Comparison of ENCODE assay signal across 9 cellular contexts in the genomic region with DNA sequence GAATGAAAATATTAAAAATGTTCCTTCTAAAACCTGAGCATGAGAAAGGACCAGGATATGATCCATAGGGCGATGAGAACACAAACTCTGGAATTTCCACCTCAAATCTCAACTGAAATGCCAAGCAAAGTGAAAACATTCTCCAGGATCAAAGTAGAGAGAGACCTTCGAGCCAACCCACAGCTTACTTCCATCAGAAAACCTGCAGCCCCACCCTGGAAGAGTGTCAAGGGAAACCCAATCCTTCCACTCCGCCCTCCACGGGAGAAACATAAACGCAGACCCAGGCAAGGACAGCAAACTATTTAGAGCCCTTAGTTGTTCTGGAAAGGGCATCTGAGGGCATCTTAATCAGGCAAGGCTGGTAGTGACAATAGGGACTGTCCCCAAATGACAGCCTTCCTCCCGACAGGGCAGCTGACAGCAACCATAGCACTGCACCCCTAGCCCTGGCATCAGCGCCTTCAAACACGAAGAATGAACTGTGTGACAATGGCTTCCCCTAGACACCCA. TPM values are rescaled to one million over a fixed set of nuclear protein-coding genes. Genes with fewer than 3 reads are reported as not detected.
DNase-seq lines count a peak whose midpoint lies in the region; TF ChIP-seq lines count a peak whose summit lies in the region.
"Had no signal": no experiment of that assay in that cellular context is flagged by ENCODE, and none has a peak within 500 bp of the region (broad histone marks: within the 10 kb centered on the region; RNA-seq: fewer than 3 reads in every experiment).

No MANE protein-coding gene starts in this region.

- H3K4me3 ChIP-seq in OCI-LY7 (ENCODE audit: low read depth, low read length, poor library complexity, severe bottlenecking): no peak overlapping the region
- H3K4me3 ChIP-seq in neutrophil (ENCODE audit: low read depth in 1 of 2, low read length in 1 of 2): no peak overlapping the region
- no peak overlapping the region for H3K4me3 ChIP-seq in Peyer's patch

- H3K36me3 ChIP-seq in OCI-LY7 (ENCODE audit: insufficient read depth, low read length) (peaks cover 98% of the 10 kb centered on the region), neutrophil (peaks cover 83% of the 10 kb centered on the region), Peyer's patch (peaks cover 0 to 70% (median 0%) of the 10 kb centered on the region in 3 donors)

- H3K27me3 ChIP-seq in neutrophil (no peaks in the 10 kb centered on the region), Peyer's patch (no peaks in the 10 kb centered on the region)

- H3K79me2 ChIP-seq in OCI-LY7 (ENCODE audit: insufficient read depth, low read depth, low read length): peaks cover 60% of the 10 kb centered on the region

- TF ChIP-seq CTCF in OCI-LY7 (conservative IDR thresholded peaks at IDR 0.05; ENCODE audit: low read length) (no peak), neutrophil (IDR thresholded peaks at IDR 0.05) (no peak), Peyer's patch (IDR thresholded peaks at IDR 0.05) (no peak)

- POLR2A ChIA-PET in OCI-LY7 (lab: Charles Lee): interaction anchor here (1.0 kb wide), 1 partner anchor 22 kb away, joined by 5 read pairs; a partner anchor contains a TSS

- DNase-seq in EL (peak; percentile 69), OCI-LY7 (ENCODE audit: low spot score) (no peak), fibroblast of gingiva (ENCODE audit: low read depth) (peak; percentile 54), Peyer's patch (no peak), activated gamma-delta T cell treated with Interleukin-2 at 50 U/mL for 16 hours (no peak), GDM1 (lab: John Stamatoyannopoulos, UW) (no peak)
- no peak for DNase-seq in stimulated activated CD4-positive, alpha-beta T cell treated with anti-CD3 and anti-CD28 coated beads, Interleukin-4, amount 100 ng/mL, for 1 hour
- DNase-seq: Calu3 had no signal

- H3K4me2 ChIP-seq in OCI-LY7 (ENCODE audit: low read length): peak overlapping the region; percentile 5; the same call in 1 of the 2 replicates

- H3K27ac ChIP-seq in OCI-LY7 (ENCODE audit: low read depth, low read length, poor library complexity, severe bottlenecking) (no peak overlapping the region), neutrophil (peak overlapping the region; percentile 33), Peyer's patch (no peak overlapping the region)

- CTCF ChIA-PET in OCI-LY7 (lab: Charles Lee; ENCODE audit: unreplicated experiment): no interaction called here

- intact Hi-C loops in OCI-LY7 (cut with micrococcal nuclease; ENCODE audit: unreplicated experiment): no loop called here

- BruUV-seq in OCI-LY7 (replicated peaks; lab: Mats Ljungman, UMichigan): no TSS peak

- no peak for TF ChIP-seq POLR2A in Peyer's patch (IDR thresholded peaks at IDR 0.05)

- H3K9me3 ChIP-seq in OCI-LY7 (ENCODE audit: low read length) (no peaks in the 10 kb centered on the region), neutrophil (no peaks in the 10 kb centered on the region), Peyer's patch (no peaks in the 10 kb centered on the region)

- H3K9me2 ChIP-seq in OCI-LY7 (ENCODE audit: insufficient read depth, low read length): no peaks in the 10 kb centered on the region

- peaks cover 58% of the 10 kb centered on the region for H3K4me1 ChIP-seq in OCI-LY7 (ENCODE audit: insufficient read depth, low read length, poor library complexity, severe bottlenecking)
- H3K4me1 ChIP-seq in neutrophil (ENCODE audit: control insufficient read depth in 1 of 2, insufficient read depth in 1 of 2, low read depth in 1 of 2, low read length in 1 of 2): no peaks in the 10 kb centered on the region
- H3K4me1 ChIP-seq in Peyer's patch: no peaks in the 10 kb centered on the region

- H2AFZ ChIP-seq in OCI-LY7 (ENCODE audit: low read length): no peak overlapping the region

- H4K20me1 ChIP-seq in OCI-LY7 (ENCODE audit: insufficient read depth, low read length): peaks cover 9% of the 10 kb centered on the region; the same call in 1 of the 2 replicates

RNA-seq across cellular contexts. Expression of a gene that starts 21.8 kb away (rescaled TPM):
- 46.7 and 53.3 TPM in 2 replicates for total RNA-seq in OCI-LY7 (2014; rRNA removed; shearing (Covaris generic))
- total RNA-seq in OCI-LY7 (2022) (72.8 and 87.3 TPM in 2 replicates), Peyer's patch (10 to 100 TPM; 25.4 to 37.0 (median 32.3) TPM)

RNA-seq across cellular contexts. Expression of a gene that starts 51.3 kb away (rescaled TPM):
- not detected in 2 replicates for total RNA-seq in OCI-LY7 (2014; rRNA removed; shearing (Covaris generic))
- 0.32 and 0.41 TPM in 2 replicates for total RNA-seq in OCI-LY7 (2022)
- total RNA-seq in Peyer's patch: not detected
- total RNA-seq: Calu3 had no signal

Comparison
In these comparisons a context has a peak if more than half of its experiments do, and no peak if none do; other contexts are left out.
1. DNase-seq: peak in EL (single experiment) and fibroblast of gingiva (single experiment); none in OCI-LY7 (single experiment), Peyer's patch (0 of 3), activated gamma-delta T cell treated with Interleukin-2 at 50 U/mL for 16 hours (single experiment), GDM1 (single experiment) and stimulated activated CD4-positive, alpha-beta T cell treated with anti-CD3 and anti-CD28 coated beads, Interleukin-4, amount 100 ng/mL, for 1 hour (single experiment).